Comparison of ENCODE assay signal across 8 cellular contexts in the genomic region with DNA sequence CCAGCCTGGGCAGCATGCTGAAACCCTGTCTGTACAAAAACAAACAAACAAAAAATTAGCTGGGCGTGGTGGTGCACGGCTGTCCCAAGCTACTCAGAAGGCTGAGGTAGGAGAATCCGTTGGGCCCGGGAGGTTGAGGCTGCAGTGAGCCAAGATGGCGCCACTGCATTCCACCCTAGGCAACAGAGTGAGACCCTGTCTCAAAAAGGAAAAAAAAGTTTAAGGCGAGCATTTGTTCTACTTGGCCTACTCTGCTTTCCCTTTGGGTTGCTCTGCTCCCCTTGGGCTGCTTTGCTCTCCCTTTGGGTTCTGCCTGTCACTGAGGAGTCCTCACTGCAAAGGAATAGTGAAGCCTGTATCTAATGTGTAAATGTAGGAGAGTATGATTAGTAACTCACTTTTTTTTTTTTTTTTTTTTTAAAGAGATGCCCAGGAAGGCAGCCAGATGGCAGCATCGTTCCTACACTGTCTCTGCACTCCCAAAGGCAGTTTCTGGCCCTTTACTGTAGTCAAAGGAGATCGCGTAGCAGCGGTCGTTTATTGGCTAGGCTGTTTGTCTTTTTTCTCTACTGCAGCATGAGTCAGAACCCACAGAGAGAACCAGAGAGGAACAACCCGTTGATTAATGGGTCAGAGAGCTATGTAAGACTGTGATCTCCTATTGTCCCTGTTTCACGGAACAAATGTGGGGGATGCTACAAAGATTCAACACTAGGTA.
A peak's percentile ranks its signal among the peaks of the same experiment; 100 is the strongest.
DNase-seq lines count a peak whose midpoint lies in the region; ATAC-seq and TF ChIP-seq lines count a peak whose summit lies in the region.

No MANE protein-coding gene starts in this region.

- no peaks in the 10 kb centered on the region for H3K36me3 ChIP-seq in CD8-positive, alpha-beta T cell (ENCODE audit: insufficient read depth, low read length)
- H3K36me3 ChIP-seq in mucosa of descending colon (ENCODE audit: low read depth) = no peaks in the 10 kb centered on the region

- no peak overlapping the region for H3K27ac Mint-ChIP-seq in CD8-positive, alpha-beta T cell

- no peak overlapping the region for H3K27ac ChIP-seq in CD8-positive, alpha-beta T cell (ENCODE audit: low read depth, low read length)

- no peak overlapping the region for H3K4me3 ChIP-seq in CD8-positive, alpha-beta T cell (ENCODE audit: low read depth, low read length)
- no peak overlapping the region for H3K4me3 ChIP-seq in epithelial cell of esophagus (ENCODE audit: low read length)
- no peak overlapping the region for H3K4me3 ChIP-seq in mucosa of descending colon

- intact Hi-C loops in CD8-positive, alpha-beta T cell (cut with DNase I, micrococcal nuclease) = loop anchor here (1.0 to 10.0 kb wide), 4 partner anchors 1590 to 1952 kb away; no protein-coding TSS in a partner anchor
- intact Hi-C loops in mucosa of descending colon (cut with DNase I, micrococcal nuclease) = loop anchor here (5.0 to 10.0 kb wide), 3 partner anchors 932 to 1589 kb away; no protein-coding TSS in a partner anchor

- H3K36me3 Mint-ChIP-seq in CD8-positive, alpha-beta T cell = no peaks in the 10 kb centered on the region

- H3K4me1 ChIP-seq in CD8-positive, alpha-beta T cell (ENCODE audit: insufficient read depth, low read length) = no peaks in the 10 kb centered on the region
- peaks cover 8% of the 10 kb centered on the region for H3K4me1 ChIP-seq in mucosa of descending colon (ENCODE audit: low read depth)

- peaks cover 11% of the 10 kb centered on the region for H3K27me3 Mint-ChIP-seq in CD8-positive, alpha-beta T cell (ENCODE audit: low read depth)

- H3K4me1 Mint-ChIP-seq in CD8-positive, alpha-beta T cell (ENCODE audit: low read depth) = peaks cover 2% of the 10 kb centered on the region

- peak; percentile 3 to 54 (median 33) for DNase-seq in CD8-positive, alpha-beta T cell
- peak; percentile 70 for DNase-seq in HK-2 (ENCODE audit: unreplicated experiment)
- DNase-seq in NCI-H82 treated with DMSO at 0.1 percent for 48 hours (lab: John Stamatoyannopoulos, UW; ENCODE audit: unreplicated experiment) = peak; percentile 47
- DNase-seq in activated CD8-positive, alpha-beta memory T cell treated with anti-CD3 and anti-CD28 coated beads for 24 hours = peak; percentile 55
- peak; percentile 97 for DNase-seq in epithelial cell of esophagus (ENCODE audit: low read depth)
- DNase-seq in mucosa of descending colon = peak in 2 of 3 donors; percentile 36 to 69
- DNase-seq in stimulated activated naive CD4-positive, alpha-beta T cell (lab: John Stamatoyannopoulos, UW) = peak in 5 of 6 experiments; percentile 5 to 14 (median 9)

- POLR2A ChIA-PET in CD8-positive, alpha-beta T cell (lab: Charles Lee) = no interaction called here

- peak; percentile 75 for ATAC-seq in CD8-positive, alpha-beta T cell
- ATAC-seq in GM19463 (IDR thresholded peaks at IDR 0.05; ENCODE audit: unreplicated experiment) = peak; percentile 78
- ATAC-seq in mucosa of descending colon = peak; percentile 89

- CTCF ChIA-PET in CD8-positive, alpha-beta T cell (lab: Charles Lee) = interaction anchor here (0.7 to 6.1 kb wide), 13 partner anchors 9 to 1779 kb away, joined by 3 to 62 read pairs (median 5); no protein-coding TSS in a partner anchor

- H3K4me3 Mint-ChIP-seq in CD8-positive, alpha-beta T cell = no peak overlapping the region

- H3K27me3 ChIP-seq in CD8-positive, alpha-beta T cell (ENCODE audit: insufficient read depth, low read length) = no peaks in the 10 kb centered on the region

- H3K9me3 Mint-ChIP-seq in CD8-positive, alpha-beta T cell = no peaks in the 10 kb centered on the region

- no peak for TF ChIP-seq CTCF in CD8-positive, alpha-beta T cell (IDR thresholded peaks at IDR 0.05)
- peak; percentile 74 for TF ChIP-seq CTCF in epithelial cell of esophagus (IDR thresholded peaks at IDR 0.05; ENCODE audit: insufficient read depth, low read depth, low read length, missing control alignments)
- TF ChIP-seq CTCF in mucosa of descending colon (IDR thresholded peaks at IDR 0.05) = peak; percentile 30

- H3K9me3 ChIP-seq in CD8-positive, alpha-beta T cell (ENCODE audit: low read length) = no peaks in the 10 kb centered on the region
- no peaks in the 10 kb centered on the region for H3K9me3 ChIP-seq in mucosa of descending colon

Comparison
In these comparisons a context has a peak if more than half of its experiments do, and no peak if none do; other contexts are left out.
1. DNase-seq: peak in every context shown above with its lines; median percentile 97 in epithelial cell of esophagus; 70 in HK-2; 55 in activated CD8-positive, alpha-beta memory T cell treated with anti-CD3 and anti-CD28 coated beads for 24 hours; 52 in mucosa of descending colon; 47 in NCI-H82 treated with DMSO at 0.1 percent for 48 hours; 33 in CD8-positive, alpha-beta T cell; 9 in stimulated activated naive CD4-positive, alpha-beta T cell.